8 cellular contexts compared by ENCODE assay signal in the genomic region with DNA sequence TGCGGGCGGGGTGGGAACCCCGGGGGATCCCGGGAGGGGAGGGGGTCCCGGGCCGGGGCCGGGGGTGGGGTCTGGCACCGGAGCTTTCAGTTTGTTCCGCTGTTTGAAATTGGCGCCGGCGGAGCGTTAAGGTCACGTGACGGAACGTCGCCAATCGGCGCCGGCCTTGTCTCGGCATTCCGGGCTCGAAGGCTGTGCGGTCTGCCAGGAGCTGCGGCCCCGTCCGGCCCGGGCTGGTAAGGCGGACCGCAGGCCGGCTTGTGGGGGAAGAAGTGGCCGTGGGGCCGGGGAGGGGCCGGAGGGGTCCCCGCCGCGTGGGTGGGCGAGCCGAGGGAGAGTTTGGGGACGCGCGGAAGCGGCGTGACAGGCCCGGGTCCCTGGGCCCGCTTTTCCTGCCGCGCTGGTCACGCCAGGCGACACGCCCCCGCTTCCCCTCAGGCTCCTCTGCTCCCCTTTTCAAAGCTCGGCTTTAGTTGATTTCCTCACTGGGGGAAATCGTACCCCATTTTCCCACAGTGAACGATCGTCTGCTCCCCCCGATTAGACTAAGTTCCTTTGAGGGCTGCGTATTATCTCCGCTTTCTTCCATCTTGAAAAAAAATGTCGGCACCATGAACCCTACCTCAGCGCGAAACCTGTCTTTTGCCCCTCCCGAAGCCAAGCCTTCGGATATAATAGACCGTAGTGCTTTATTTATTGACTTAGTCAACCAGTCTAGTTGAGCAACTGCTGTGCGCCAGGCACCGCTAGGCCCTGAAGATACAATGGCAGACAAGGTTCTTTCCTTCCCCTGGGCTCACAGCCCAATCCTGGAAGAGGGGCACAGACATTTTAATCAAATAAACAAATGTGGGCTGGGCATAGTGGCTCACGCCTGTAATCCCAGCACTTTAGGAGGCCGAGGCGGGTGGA. TPM values are rescaled to one million over a fixed set of nuclear protein-coding genes. Genes with fewer than 3 reads are reported as not detected.
A peak's percentile ranks its signal among the peaks of the same experiment; 100 is the strongest.
DNase-seq lines count a peak whose midpoint lies in the region; ATAC-seq and TF ChIP-seq lines count a peak whose summit lies in the region.

A gene with protein sequence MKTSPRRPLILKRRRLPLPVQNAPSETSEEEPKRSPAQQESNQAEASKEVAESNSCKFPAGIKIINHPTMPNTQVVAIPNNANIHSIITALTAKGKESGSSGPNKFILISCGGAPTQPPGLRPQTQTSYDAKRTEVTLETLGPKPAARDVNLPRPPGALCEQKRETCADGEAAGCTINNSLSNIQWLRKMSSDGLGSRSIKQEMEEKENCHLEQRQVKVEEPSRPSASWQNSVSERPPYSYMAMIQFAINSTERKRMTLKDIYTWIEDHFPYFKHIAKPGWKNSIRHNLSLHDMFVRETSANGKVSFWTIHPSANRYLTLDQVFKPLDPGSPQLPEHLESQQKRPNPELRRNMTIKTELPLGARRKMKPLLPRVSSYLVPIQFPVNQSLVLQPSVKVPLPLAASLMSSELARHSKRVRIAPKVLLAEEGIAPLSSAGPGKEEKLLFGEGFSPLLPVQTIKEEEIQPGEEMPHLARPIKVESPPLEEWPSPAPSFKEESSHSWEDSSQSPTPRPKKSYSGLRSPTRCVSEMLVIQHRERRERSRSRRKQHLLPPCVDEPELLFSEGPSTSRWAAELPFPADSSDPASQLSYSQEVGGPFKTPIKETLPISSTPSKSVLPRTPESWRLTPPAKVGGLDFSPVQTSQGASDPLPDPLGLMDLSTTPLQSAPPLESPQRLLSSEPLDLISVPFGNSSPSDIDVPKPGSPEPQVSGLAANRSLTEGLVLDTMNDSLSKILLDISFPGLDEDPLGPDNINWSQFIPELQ (minus strand): TSS at position 128 of the 912 bp plus-strand sequence. CDS start 2,696 bp downstream, outside the sequence.
A gene with protein sequence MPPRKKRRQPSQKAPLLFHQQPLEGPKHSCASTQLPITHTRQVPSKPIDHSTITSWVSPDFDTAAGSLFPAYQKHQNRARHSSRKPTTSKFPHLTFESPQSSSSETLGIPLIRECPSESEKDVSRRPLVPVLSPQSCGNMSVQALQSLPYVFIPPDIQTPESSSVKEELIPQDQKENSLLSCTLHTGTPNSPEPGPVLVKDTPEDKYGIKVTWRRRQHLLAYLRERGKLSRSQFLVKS (plus strand): TSS at position 177 of the 912 bp plus-strand sequence. CDS start 8,144 bp downstream, outside the sequence.

- no peaks in the 10 kb centered on the region for H3K9me3 Mint-ChIP-seq in activated naive CD8-positive, alpha-beta T cell treated with anti-CD3 and anti-CD28 coated beads, Interleukin-2, amount 50 U/mL, for 24 hours

- H3K27ac Mint-ChIP-seq in activated naive CD8-positive, alpha-beta T cell treated with anti-CD3 and anti-CD28 coated beads, Interleukin-2, amount 50 U/mL, for 24 hours = peak within 1 kb of the TSS; percentile 97

- H3K4me1 Mint-ChIP-seq in activated naive CD8-positive, alpha-beta T cell treated with anti-CD3 and anti-CD28 coated beads, Interleukin-2, amount 50 U/mL, for 24 hours = peaks cover 34% of the 10 kb centered on the region

- peaks cover 8% of the 10 kb centered on the region for H3K4me1 ChIP-seq in cardiac muscle cell (ENCODE audit: low read depth)
- H3K4me1 ChIP-seq in transverse colon = peaks cover 11 to 23% (median 15%) of the 10 kb centered on the region in 4 donors

- no peak for TF ChIP-seq EP300 in transverse colon (IDR thresholded peaks at IDR 0.05; ENCODE audit: low read depth)

- H3K9me3 ChIP-seq in cardiac muscle cell (ENCODE audit: low read depth) (no peaks in the 10 kb centered on the region), transverse colon (no peaks in the 10 kb centered on the region)

- peak; percentile 87 for ATAC-seq in HG02642 (IDR thresholded peaks at IDR 0.05; ENCODE audit: poor library complexity, unreplicated experiment)
- peak; percentile 76 for ATAC-seq in activated naive CD8-positive, alpha-beta T cell treated with anti-CD3 and anti-CD28 coated beads, Interleukin-2, amount 50 U/mL, for 24 hours

- no peaks in the 10 kb centered on the region for H3K27me3 ChIP-seq in cardiac muscle cell
- H3K27me3 ChIP-seq in transverse colon = no peaks in the 10 kb centered on the region

- peak within 1 kb of the TSS; percentile 99 for H3K4me3 Mint-ChIP-seq in activated naive CD8-positive, alpha-beta T cell treated with anti-CD3 and anti-CD28 coated beads, Interleukin-2, amount 50 U/mL, for 24 hours

- 0 to 1% methylated on average over 7 to 45 of the region's 70 CpGs for WGBS in transverse colon (ENCODE audit: low coverage in 1 of 2), 2 donors

- no peaks in the 10 kb centered on the region for H3K27me3 Mint-ChIP-seq in activated naive CD8-positive, alpha-beta T cell treated with anti-CD3 and anti-CD28 coated beads, Interleukin-2, amount 50 U/mL, for 24 hours

- peaks cover 43% of the 10 kb centered on the region for H3K36me3 Mint-ChIP-seq in activated naive CD8-positive, alpha-beta T cell treated with anti-CD3 and anti-CD28 coated beads, Interleukin-2, amount 50 U/mL, for 24 hours (ENCODE audit: low read depth)

- H3K4me3 ChIP-seq in GM12865 (ENCODE audit: low read depth, low read length) = peak within 1 kb of the TSS; percentile 75
- peak within 1 kb of the TSS; percentile 54 for H3K4me3 ChIP-seq in cardiac muscle cell
- peak within 1 kb of the TSS; percentile 75 to 95 (median 88) for H3K4me3 ChIP-seq in transverse colon

- intact Hi-C loops in transverse colon (cut with DNase I; ENCODE audit: low total_unique reads) = no loop called here

- peak; percentile 71 for TF ChIP-seq POLR2A in transverse colon (IDR thresholded peaks at IDR 0.05)

- DNase-seq in GM12865 (ENCODE audit: low read depth) (peak; percentile 92), NCI-H128 (lab: John Stamatoyannopoulos, UW; ENCODE audit: unreplicated experiment) (peak; percentile 70), T follicular helper cell (ENCODE audit: low read depth) (peak; percentile 81), cardiac muscle cell (ENCODE audit: low read depth in 1 of 2, low spot score in 1 of 2) (peak; percentile 92), pons (ENCODE audit: low spot score) (peak; percentile 86), transverse colon (peak; percentile 93)
- peak; percentile 88 for DNase-seq in activated naive CD8-positive, alpha-beta T cell treated with anti-CD3 and anti-CD28 coated beads, Interleukin-2, amount 50 U/mL, for 24 hours

- H3K36me3 ChIP-seq in cardiac muscle cell (no peaks in the 10 kb centered on the region), transverse colon (no peaks in the 10 kb centered on the region)

- in situ Hi-C loops in transverse colon (cut with MboI; ENCODE audit: low pct_ligation_motif_present in 1 of 4, low pct_unique_long_range_greater_than_20kb in 1 of 4, low sequenced_read_pairs in 3 of 4) = no loop called here

- H3K27ac ChIP-seq in cardiac muscle cell (peak within 1 kb of the TSS; percentile 49), transverse colon (peak within 1 kb of the TSS; percentile 93 to 97 (median 95))

- TF ChIP-seq CTCF in GM12865 (IDR thresholded peaks at IDR 0.05; ENCODE audit: insufficient read depth, low read depth, low read length, missing control alignments) (no peak), cardiac muscle cell (IDR thresholded peaks at IDR 0.05; ENCODE audit: low read depth, low read length) (peak; percentile 13), transverse colon (IDR thresholded peaks at IDR 0.05) (peak in 1 of 5 experiments; percentile 10)

RNA-seq across cellular contexts. Expression of the first gene that starts in this region (rescaled TPM):
- 9.9 and 36.1 TPM in 2 replicates for total RNA-seq in cardiac muscle cell
- 11.5 and 44.3 TPM in 2 replicates for polyA plus RNA-seq in cardiac muscle cell
- total RNA-seq in transverse colon = 1 to 10 TPM in 3 of 4 donors, not detected in 1; 1.6 to 5.2 (median 2.2) TPM

RNA-seq across cellular contexts. Expression of the second gene that starts in this region (rescaled TPM):
- total RNA-seq in cardiac muscle cell (27.7 and 50.6 TPM in 2 replicates), transverse colon (10 to 100 TPM in 2 of 4 donors, 1 to 10 TPM in 2; 5.4 to 16.8 (median 8.6) TPM)
- polyA plus RNA-seq in cardiac muscle cell = 44.2 and 80.8 TPM in 2 replicates

Comparison
In these comparisons a context has a peak if more than half of its experiments do, and no peak if none do; other contexts are left out.
1. Peak in every context shown above with its lines: DNase-seq, ATAC-seq, H3K4me3 ChIP-seq and H3K27ac ChIP-seq.